In the genomic region with DNA sequence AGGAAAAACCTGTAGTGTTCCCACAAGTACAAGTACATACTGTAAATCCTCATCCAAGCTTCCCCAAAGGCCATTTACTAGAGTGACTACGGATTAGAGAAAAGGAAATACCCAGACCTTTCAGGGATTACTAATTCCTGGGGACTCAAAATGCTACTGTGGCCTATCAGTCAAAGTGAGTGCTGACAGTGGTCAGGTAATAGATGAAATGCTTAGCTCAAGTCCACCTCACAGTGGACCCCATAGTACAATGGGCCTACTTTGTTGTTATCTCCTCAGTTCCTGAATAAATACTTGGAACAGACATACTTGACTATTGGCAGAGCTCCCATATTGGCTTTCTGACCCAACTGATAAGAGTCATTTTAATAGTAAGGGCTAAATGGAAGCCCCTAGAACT, we compare ENCODE assay signal across 1 cellular context.
TF ChIP-seq lines count a peak whose summit lies in the region.

No MANE protein-coding gene starts in this region.

TF ChIP-seq in HepG2, 621 proteins besides CTCF, POLR2A, EP300 and RAD21 (continued from another document and continues in another):
- TF ChIP-seq, protein P1, sequence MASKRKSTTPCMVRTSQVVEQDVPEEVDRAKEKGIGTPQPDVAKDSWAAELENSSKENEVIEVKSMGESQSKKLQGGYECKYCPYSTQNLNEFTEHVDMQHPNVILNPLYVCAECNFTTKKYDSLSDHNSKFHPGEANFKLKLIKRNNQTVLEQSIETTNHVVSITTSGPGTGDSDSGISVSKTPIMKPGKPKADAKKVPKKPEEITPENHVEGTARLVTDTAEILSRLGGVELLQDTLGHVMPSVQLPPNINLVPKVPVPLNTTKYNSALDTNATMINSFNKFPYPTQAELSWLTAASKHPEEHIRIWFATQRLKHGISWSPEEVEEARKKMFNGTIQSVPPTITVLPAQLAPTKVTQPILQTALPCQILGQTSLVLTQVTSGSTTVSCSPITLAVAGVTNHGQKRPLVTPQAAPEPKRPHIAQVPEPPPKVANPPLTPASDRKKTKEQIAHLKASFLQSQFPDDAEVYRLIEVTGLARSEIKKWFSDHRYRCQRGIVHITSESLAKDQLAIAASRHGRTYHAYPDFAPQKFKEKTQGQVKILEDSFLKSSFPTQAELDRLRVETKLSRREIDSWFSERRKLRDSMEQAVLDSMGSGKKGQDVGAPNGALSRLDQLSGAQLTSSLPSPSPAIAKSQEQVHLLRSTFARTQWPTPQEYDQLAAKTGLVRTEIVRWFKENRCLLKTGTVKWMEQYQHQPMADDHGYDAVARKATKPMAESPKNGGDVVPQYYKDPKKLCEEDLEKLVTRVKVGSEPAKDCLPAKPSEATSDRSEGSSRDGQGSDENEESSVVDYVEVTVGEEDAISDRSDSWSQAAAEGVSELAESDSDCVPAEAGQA (IDR thresholded peaks at IDR 0.05; ENCODE audit: low read depth): no peak
- TF ChIP-seq, protein P1 (CRISPR knock-in tag; IDR thresholded peaks at IDR 0.05; ENCODE audit: borderline replicate concordance): no peak
- TF ChIP-seq DMAP1 (CRISPR knock-in tag; IDR thresholded peaks at IDR 0.05) (no peak), ZNF549 (CRISPR knock-in tag; IDR thresholded peaks at IDR 0.05) (no peak), DNMT3B (CRISPR knock-in tag; conservative IDR thresholded peaks at IDR 0.05) (no peak), ZFYVE20 (CRISPR knock-in tag; IDR thresholded peaks at IDR 0.05; ENCODE audit: borderline replicate concordance, low read depth) (no peak), ZNF335 (CRISPR knock-in tag; IDR thresholded peaks at IDR 0.05) (no peak), POLR2AphosphoS2 (IDR thresholded peaks at IDR 0.05; ENCODE audit: low read depth, low read length) (no peak), ZNF136 (CRISPR knock-in tag; IDR thresholded peaks at IDR 0.05; ENCODE audit: low read depth) (no peak), NKX3-1 (CRISPR knock-in tag; IDR thresholded peaks at IDR 0.05) (no peak), NCOA1 (CRISPR knock-in tag; IDR thresholded peaks at IDR 0.05) (no peak), ZSCAN25 (CRISPR knock-in tag; IDR thresholded peaks at IDR 0.05) (no peak), HDAC1 (CRISPR knock-in tag; IDR thresholded peaks at IDR 0.05) (peak; percentile 37; the same call in 1 of the 2 replicates), ZNF205 (CRISPR knock-in tag; IDR thresholded peaks at IDR 0.05) (no peak), ZNF3 (CRISPR knock-in tag; IDR thresholded peaks at IDR 0.05) (no peak), ZNF30 (CRISPR knock-in tag; IDR thresholded peaks at IDR 0.05) (no peak), REL (CRISPR knock-in tag; conservative IDR thresholded peaks at IDR 0.05) (no peak), ZNF781 (CRISPR knock-in tag; IDR thresholded peaks at IDR 0.05; ENCODE audit: borderline replicate concordance, not compliant biosample characterization) (no peak), MXI1 (IDR thresholded peaks at IDR 0.05; ENCODE audit: borderline replicate concordance, low read depth, low read length) (no peak), SCMH1 (CRISPR knock-in tag; IDR thresholded peaks at IDR 0.05; ENCODE audit: borderline replicate concordance) (no peak), ZIK1 (CRISPR knock-in tag; IDR thresholded peaks at IDR 0.05; ENCODE audit: borderline replicate concordance, low read depth) (no peak), NFE2 (CRISPR knock-in tag; IDR thresholded peaks at IDR 0.05) (no peak), IKZF4 (CRISPR knock-in tag; IDR thresholded peaks at IDR 0.05; ENCODE audit: borderline replicate concordance, low read depth, not compliant biosample characterization) (no peak), SSRP1 (CRISPR knock-in tag; IDR thresholded peaks at IDR 0.05) (no peak), NFYB (CRISPR knock-in tag; IDR thresholded peaks at IDR 0.05) (no peak), CENPX (CRISPR knock-in tag; IDR thresholded peaks at IDR 0.05) (no peak), ZNF34 (CRISPR knock-in tag; IDR thresholded peaks at IDR 0.05; ENCODE audit: borderline replicate concordance) (no peak), SAFB2 (CRISPR knock-in tag; IDR thresholded peaks at IDR 0.05; ENCODE audit: borderline replicate concordance, low read depth) (no peak; the same call in 1 of the 2 replicates), ZBTB21 (CRISPR knock-in tag; IDR thresholded peaks at IDR 0.05) (no peak), PHF21A (CRISPR knock-in tag; IDR thresholded peaks at IDR 0.05) (peak; percentile 73), ATRX (CRISPR knock-in tag; IDR thresholded peaks at IDR 0.05; ENCODE audit: borderline replicate concordance) (no peak), TBX3 (IDR thresholded peaks at IDR 0.05; ENCODE audit: borderline replicate concordance) (no peak), ZFP1 (CRISPR knock-in tag; IDR thresholded peaks at IDR 0.05) (no peak)
- TF ChIP-seq, protein P2, sequence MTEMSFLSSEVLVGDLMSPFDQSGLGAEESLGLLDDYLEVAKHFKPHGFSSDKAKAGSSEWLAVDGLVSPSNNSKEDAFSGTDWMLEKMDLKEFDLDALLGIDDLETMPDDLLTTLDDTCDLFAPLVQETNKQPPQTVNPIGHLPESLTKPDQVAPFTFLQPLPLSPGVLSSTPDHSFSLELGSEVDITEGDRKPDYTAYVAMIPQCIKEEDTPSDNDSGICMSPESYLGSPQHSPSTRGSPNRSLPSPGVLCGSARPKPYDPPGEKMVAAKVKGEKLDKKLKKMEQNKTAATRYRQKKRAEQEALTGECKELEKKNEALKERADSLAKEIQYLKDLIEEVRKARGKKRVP (CRISPR knock-in tag; IDR thresholded peaks at IDR 0.05): no peak
- TF ChIP-seq, protein P3, sequence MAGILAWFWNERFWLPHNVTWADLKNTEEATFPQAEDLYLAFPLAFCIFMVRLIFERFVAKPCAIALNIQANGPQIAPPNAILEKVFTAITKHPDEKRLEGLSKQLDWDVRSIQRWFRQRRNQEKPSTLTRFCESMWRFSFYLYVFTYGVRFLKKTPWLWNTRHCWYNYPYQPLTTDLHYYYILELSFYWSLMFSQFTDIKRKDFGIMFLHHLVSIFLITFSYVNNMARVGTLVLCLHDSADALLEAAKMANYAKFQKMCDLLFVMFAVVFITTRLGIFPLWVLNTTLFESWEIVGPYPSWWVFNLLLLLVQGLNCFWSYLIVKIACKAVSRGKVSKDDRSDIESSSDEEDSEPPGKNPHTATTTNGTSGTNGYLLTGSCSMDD (CRISPR knock-in tag; IDR thresholded peaks at IDR 0.05): no peak
- TF ChIP-seq, protein P4, sequence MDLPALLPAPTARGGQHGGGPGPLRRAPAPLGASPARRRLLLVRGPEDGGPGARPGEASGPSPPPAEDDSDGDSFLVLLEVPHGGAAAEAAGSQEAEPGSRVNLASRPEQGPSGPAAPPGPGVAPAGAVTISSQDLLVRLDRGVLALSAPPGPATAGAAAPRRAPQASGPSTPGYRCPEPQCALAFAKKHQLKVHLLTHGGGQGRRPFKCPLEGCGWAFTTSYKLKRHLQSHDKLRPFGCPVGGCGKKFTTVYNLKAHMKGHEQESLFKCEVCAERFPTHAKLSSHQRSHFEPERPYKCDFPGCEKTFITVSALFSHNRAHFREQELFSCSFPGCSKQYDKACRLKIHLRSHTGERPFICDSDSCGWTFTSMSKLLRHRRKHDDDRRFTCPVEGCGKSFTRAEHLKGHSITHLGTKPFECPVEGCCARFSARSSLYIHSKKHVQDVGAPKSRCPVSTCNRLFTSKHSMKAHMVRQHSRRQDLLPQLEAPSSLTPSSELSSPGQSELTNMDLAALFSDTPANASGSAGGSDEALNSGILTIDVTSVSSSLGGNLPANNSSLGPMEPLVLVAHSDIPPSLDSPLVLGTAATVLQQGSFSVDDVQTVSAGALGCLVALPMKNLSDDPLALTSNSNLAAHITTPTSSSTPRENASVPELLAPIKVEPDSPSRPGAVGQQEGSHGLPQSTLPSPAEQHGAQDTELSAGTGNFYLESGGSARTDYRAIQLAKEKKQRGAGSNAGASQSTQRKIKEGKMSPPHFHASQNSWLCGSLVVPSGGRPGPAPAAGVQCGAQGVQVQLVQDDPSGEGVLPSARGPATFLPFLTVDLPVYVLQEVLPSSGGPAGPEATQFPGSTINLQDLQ (CRISPR knock-in tag; IDR thresholded peaks at IDR 0.05): no peak
- TF ChIP-seq, protein P5, sequence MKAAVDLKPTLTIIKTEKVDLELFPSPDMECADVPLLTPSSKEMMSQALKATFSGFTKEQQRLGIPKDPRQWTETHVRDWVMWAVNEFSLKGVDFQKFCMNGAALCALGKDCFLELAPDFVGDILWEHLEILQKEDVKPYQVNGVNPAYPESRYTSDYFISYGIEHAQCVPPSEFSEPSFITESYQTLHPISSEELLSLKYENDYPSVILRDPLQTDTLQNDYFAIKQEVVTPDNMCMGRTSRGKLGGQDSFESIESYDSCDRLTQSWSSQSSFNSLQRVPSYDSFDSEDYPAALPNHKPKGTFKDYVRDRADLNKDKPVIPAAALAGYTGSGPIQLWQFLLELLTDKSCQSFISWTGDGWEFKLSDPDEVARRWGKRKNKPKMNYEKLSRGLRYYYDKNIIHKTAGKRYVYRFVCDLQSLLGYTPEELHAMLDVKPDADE (CRISPR knock-in tag; IDR thresholded peaks at IDR 0.05): no peak
- TF ChIP-seq, protein P6, sequence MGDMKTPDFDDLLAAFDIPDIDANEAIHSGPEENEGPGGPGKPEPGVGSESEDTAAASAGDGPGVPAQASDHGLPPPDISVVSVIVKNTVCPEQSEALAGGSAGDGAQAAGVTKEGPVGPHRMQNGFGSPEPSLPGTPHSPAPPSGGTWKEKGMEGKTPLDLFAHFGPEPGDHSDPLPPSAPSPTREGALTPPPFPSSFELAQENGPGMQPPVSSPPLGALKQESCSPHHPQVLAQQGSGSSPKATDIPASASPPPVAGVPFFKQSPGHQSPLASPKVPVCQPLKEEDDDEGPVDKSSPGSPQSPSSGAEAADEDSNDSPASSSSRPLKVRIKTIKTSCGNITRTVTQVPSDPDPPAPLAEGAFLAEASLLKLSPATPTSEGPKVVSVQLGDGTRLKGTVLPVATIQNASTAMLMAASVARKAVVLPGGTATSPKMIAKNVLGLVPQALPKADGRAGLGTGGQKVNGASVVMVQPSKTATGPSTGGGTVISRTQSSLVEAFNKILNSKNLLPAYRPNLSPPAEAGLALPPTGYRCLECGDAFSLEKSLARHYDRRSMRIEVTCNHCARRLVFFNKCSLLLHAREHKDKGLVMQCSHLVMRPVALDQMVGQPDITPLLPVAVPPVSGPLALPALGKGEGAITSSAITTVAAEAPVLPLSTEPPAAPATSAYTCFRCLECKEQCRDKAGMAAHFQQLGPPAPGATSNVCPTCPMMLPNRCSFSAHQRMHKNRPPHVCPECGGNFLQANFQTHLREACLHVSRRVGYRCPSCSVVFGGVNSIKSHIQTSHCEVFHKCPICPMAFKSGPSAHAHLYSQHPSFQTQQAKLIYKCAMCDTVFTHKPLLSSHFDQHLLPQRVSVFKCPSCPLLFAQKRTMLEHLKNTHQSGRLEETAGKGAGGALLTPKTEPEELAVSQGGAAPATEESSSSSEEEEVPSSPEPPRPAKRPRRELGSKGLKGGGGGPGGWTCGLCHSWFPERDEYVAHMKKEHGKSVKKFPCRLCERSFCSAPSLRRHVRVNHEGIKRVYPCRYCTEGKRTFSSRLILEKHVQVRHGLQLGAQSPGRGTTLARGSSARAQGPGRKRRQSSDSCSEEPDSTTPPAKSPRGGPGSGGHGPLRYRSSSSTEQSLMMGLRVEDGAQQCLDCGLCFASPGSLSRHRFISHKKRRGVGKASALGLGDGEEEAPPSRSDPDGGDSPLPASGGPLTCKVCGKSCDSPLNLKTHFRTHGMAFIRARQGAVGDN (CRISPR knock-in tag; IDR thresholded peaks at IDR 0.05): no peak
- TF ChIP-seq, protein P7, sequence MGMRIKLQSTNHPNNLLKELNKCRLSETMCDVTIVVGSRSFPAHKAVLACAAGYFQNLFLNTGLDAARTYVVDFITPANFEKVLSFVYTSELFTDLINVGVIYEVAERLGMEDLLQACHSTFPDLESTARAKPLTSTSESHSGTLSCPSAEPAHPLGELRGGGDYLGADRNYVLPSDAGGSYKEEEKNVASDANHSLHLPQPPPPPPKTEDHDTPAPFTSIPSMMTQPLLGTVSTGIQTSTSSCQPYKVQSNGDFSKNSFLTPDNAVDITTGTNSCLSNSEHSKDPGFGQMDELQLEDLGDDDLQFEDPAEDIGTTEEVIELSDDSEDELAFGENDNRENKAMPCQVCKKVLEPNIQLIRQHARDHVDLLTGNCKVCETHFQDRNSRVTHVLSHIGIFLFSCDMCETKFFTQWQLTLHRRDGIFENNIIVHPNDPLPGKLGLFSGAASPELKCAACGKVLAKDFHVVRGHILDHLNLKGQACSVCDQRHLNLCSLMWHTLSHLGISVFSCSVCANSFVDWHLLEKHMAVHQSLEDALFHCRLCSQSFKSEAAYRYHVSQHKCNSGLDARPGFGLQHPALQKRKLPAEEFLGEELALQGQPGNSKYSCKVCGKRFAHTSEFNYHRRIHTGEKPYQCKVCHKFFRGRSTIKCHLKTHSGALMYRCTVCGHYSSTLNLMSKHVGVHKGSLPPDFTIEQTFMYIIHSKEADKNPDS (CRISPR knock-in tag; IDR thresholded peaks at IDR 0.05): peak; percentile 70; the same call in 1 of the 2 replicates
- TF ChIP-seq, protein P8, sequence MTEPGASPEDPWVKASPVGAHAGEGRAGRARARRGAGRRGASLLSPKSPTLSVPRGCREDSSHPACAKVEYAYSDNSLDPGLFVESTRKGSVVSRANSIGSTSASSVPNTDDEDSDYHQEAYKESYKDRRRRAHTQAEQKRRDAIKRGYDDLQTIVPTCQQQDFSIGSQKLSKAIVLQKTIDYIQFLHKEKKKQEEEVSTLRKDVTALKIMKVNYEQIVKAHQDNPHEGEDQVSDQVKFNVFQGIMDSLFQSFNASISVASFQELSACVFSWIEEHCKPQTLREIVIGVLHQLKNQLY (CRISPR knock-in tag; IDR thresholded peaks at IDR 0.05): no peak
- TF ChIP-seq, protein P9, sequence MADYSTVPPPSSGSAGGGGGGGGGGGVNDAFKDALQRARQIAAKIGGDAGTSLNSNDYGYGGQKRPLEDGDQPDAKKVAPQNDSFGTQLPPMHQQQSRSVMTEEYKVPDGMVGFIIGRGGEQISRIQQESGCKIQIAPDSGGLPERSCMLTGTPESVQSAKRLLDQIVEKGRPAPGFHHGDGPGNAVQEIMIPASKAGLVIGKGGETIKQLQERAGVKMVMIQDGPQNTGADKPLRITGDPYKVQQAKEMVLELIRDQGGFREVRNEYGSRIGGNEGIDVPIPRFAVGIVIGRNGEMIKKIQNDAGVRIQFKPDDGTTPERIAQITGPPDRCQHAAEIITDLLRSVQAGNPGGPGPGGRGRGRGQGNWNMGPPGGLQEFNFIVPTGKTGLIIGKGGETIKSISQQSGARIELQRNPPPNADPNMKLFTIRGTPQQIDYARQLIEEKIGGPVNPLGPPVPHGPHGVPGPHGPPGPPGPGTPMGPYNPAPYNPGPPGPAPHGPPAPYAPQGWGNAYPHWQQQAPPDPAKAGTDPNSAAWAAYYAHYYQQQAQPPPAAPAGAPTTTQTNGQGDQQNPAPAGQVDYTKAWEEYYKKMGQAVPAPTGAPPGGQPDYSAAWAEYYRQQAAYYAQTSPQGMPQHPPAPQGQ (CRISPR knock-in tag; IDR thresholded peaks at IDR 0.05; ENCODE audit: borderline replicate concordance): no peak
